Comparison of ENCODE assay signal across 19 cellular contexts in genomic region chr3:112505907-112506306, GRCh38. TPM values are rescaled to one million over a fixed set of nuclear protein-coding genes. Genes with fewer than 3 reads are reported as not detected.
DNase-seq lines count a peak whose midpoint lies in the region; ATAC-seq and TF ChIP-seq lines count a peak whose summit lies in the region.
"Had no signal": no experiment of that assay in that cellular context is flagged by ENCODE, and none has a peak within 500 bp of the region (broad histone marks: within the 10 kb centered on the region; RNA-seq: fewer than 3 reads in every experiment).

No MANE protein-coding gene starts in this region.

- no peaks in the 10 kb centered on the region for H3K36me3 ChIP-seq in neural progenitor cell
- H3K36me3 ChIP-seq: SJSA1 had no signal

- H2AFZ ChIP-seq in neural progenitor cell (replicated peaks), result no peak overlapping the region

- no peaks in the 10 kb centered on the region for H3K27me3 Mint-ChIP-seq in activated CD4-positive, alpha-beta T cell treated with anti-CD3 and anti-CD28 coated beads, Interleukin-2, amount 10 ng/mL, durations not matched to agents 24 days and 14 days
- no peaks in the 10 kb centered on the region for H3K27me3 Mint-ChIP-seq in activated T-helper 17 cell treated with anti-CD3 and anti-CD28 coated beads, Interleukin-2, amount 50 U/mL, for 72 hours
- H3K27me3 Mint-ChIP-seq in neural progenitor cell (ENCODE audit: insufficient read depth, low read depth), result no peaks in the 10 kb centered on the region

- peak; percentile 43 for DNase-seq in activated CD4-positive, alpha-beta T cell treated with anti-CD3 and anti-CD28 coated beads, Interleukin-2, amount 10 ng/mL, durations not matched to agents 24 days and 14 days
- DNase-seq in activated CD4-positive, alpha-beta T cell treated with anti-CD3 and anti-CD28 coated beads for 4 hours, result no peak
- DNase-seq in neural progenitor cell (ENCODE audit: low spot score), result no peak
- DNase-seq: H7, KG1, NCI-H1105 treated with DMSO at 0.1 percent for 48 hours, NCI-H2029 treated with DMSO at 0.1 percent for 48 hours, NCI-H226, NCI-H510A treated with DMSO at 0.1 percent for 48 hours, NCI-H748 treated with DMSO at 0.1 percent for 48 hours, OCI-M1, T-helper 1 cell had no signal

- peaks cover 28% of the 10 kb centered on the region for H3K4me1 Mint-ChIP-seq in activated CD4-positive, alpha-beta T cell treated with anti-CD3 and anti-CD28 coated beads, Interleukin-2, amount 10 ng/mL, durations not matched to agents 24 days and 14 days
- H3K4me1 Mint-ChIP-seq in activated T-helper 17 cell treated with anti-CD3 and anti-CD28 coated beads, Interleukin-2, amount 50 U/mL, for 72 hours, result peaks cover 4% of the 10 kb centered on the region
- H3K4me1 Mint-ChIP-seq in neural progenitor cell, result no peaks in the 10 kb centered on the region

- no peaks in the 10 kb centered on the region for H3K27me3 ChIP-seq in neural progenitor cell
- H3K27me3 ChIP-seq: SJSA1 had no signal

- no peak overlapping the region for H3K4me2 ChIP-seq in neural progenitor cell

- H3K4me1 ChIP-seq in neural progenitor cell, result no peaks in the 10 kb centered on the region
- H3K4me1 ChIP-seq: SJSA1 had no signal

- peaks cover 13% of the 10 kb centered on the region for H3K9me3 Mint-ChIP-seq in activated CD4-positive, alpha-beta T cell treated with anti-CD3 and anti-CD28 coated beads, Interleukin-2, amount 10 ng/mL, durations not matched to agents 24 days and 14 days
- no peaks in the 10 kb centered on the region for H3K9me3 Mint-ChIP-seq in activated T-helper 17 cell treated with anti-CD3 and anti-CD28 coated beads, Interleukin-2, amount 50 U/mL, for 72 hours
- peaks cover 2% of the 10 kb centered on the region for H3K9me3 Mint-ChIP-seq in neural progenitor cell

- no peak overlapping the region for H3K27ac Mint-ChIP-seq in activated CD4-positive, alpha-beta T cell treated with anti-CD3 and anti-CD28 coated beads, Interleukin-2, amount 10 ng/mL, durations not matched to agents 24 days and 14 days
- no peak overlapping the region for H3K27ac Mint-ChIP-seq in activated T-helper 17 cell treated with anti-CD3 and anti-CD28 coated beads, Interleukin-2, amount 50 U/mL, for 72 hours
- H3K27ac Mint-ChIP-seq in neural progenitor cell, result no peak overlapping the region

- no peaks in the 10 kb centered on the region for H3K9me3 ChIP-seq in neural progenitor cell (ENCODE audit: low read depth)
- H3K9me3 ChIP-seq: SJSA1 had no signal

- no peak for TF ChIP-seq CTCF in neural progenitor cell (IDR thresholded peaks at IDR 0.05)

- H3K36me3 Mint-ChIP-seq in activated CD4-positive, alpha-beta T cell treated with anti-CD3 and anti-CD28 coated beads, Interleukin-2, amount 10 ng/mL, durations not matched to agents 24 days and 14 days (ENCODE audit: low read depth), result no peaks in the 10 kb centered on the region
- no peaks in the 10 kb centered on the region for H3K36me3 Mint-ChIP-seq in activated T-helper 17 cell treated with anti-CD3 and anti-CD28 coated beads, Interleukin-2, amount 50 U/mL, for 72 hours (ENCODE audit: low read depth)
- H3K36me3 Mint-ChIP-seq in neural progenitor cell, result peaks cover 2% of the 10 kb centered on the region

- H3K27ac ChIP-seq in neural progenitor cell, result no peak overlapping the region
- H3K27ac ChIP-seq: SJSA1 had no signal

- ATAC-seq in HG03432 (IDR thresholded peaks at IDR 0.05; ENCODE audit: unreplicated experiment), result peak; percentile 39
- ATAC-seq in activated T-helper 17 cell treated with anti-CD3 and anti-CD28 coated beads, Interleukin-2, amount 50 U/mL, for 72 hours (replicated peaks), result peak; percentile 28
- ATAC-seq in HG03378 (IDR thresholded peaks at IDR 0.05; ENCODE audit: unreplicated experiment), result no peak
- ATAC-seq in GM18519 (IDR thresholded peaks at IDR 0.05; ENCODE audit: low FRiP score, unreplicated experiment), result no peak

- intact Hi-C loops in activated CD4-positive, alpha-beta T cell treated with anti-CD3 and anti-CD28 coated beads, Interleukin-2, amount 10 ng/mL, durations not matched to agents 24 days and 14 days (cut with micrococcal nuclease), result no loop called here

- no peaks in the 10 kb centered on the region for H3K79me2 ChIP-seq in neural progenitor cell (ENCODE audit: low read depth)

- no peak overlapping the region for H3K4me3 ChIP-seq in neural progenitor cell
- H3K4me3 ChIP-seq: SJSA1 had no signal

- H4K20me1 ChIP-seq in neural progenitor cell (ENCODE audit: low read depth), result no peaks in the 10 kb centered on the region

- H3F3A ChIP-seq in neural progenitor cell (ENCODE audit: low read depth), result no peaks in the 10 kb centered on the region

- H3K9ac ChIP-seq in neural progenitor cell, result no peak overlapping the region

- no peak overlapping the region for H3K4me3 Mint-ChIP-seq in activated CD4-positive, alpha-beta T cell treated with anti-CD3 and anti-CD28 coated beads, Interleukin-2, amount 10 ng/mL, durations not matched to agents 24 days and 14 days
- no peak overlapping the region for H3K4me3 Mint-ChIP-seq in activated T-helper 17 cell treated with anti-CD3 and anti-CD28 coated beads, Interleukin-2, amount 50 U/mL, for 72 hours
- H3K4me3 Mint-ChIP-seq in neural progenitor cell, result no peak overlapping the region
- H3K4me3 Mint-ChIP-seq: CD14-positive monocyte had no signal

RNA-seq across cellular contexts. Expression of gene BTLA, which starts 6.6 kb away (rescaled TPM):
- 33.7 and 36.0 TPM in 2 replicates for total RNA-seq in activated CD4-positive, alpha-beta T cell treated with anti-CD3 and anti-CD28 coated beads, Interleukin-2, amount 10 ng/mL, durations not matched to agents 24 days and 14 days
- 10 to 100 TPM; 10.4 to 14.2 TPM for total RNA-seq in activated T-helper 17 cell treated with anti-CD3 and anti-CD28 coated beads, Interleukin-2, amount 50 U/mL, for 72 hours
- 3.9 TPM in 1 of 2 replicates, not detected in the other for total RNA-seq in neural progenitor cell (ENCODE audit: low replicate concordance)
- total RNA-seq: H7, HT1080, SJSA1 had no signal

RNA-seq across cellular contexts. Expression of gene ATG3, which starts 55.9 kb away (rescaled TPM):
- 66.9 and 69.1 TPM in 2 replicates for total RNA-seq in activated CD4-positive, alpha-beta T cell treated with anti-CD3 and anti-CD28 coated beads, Interleukin-2, amount 10 ng/mL, durations not matched to agents 24 days and 14 days
- 10 to 100 TPM; 34.6 to 65.3 TPM for total RNA-seq in activated T-helper 17 cell treated with anti-CD3 and anti-CD28 coated beads, Interleukin-2, amount 50 U/mL, for 72 hours
- total RNA-seq in neural progenitor cell (ENCODE audit: low replicate concordance), result 32.1 and 55.8 TPM in 2 replicates

RNA-seq across cellular contexts. Expression of gene SLC35A5, which starts 55.9 kb away (rescaled TPM):
- 15.5 and 16.3 TPM in 2 replicates for total RNA-seq in activated CD4-positive, alpha-beta T cell treated with anti-CD3 and anti-CD28 coated beads, Interleukin-2, amount 10 ng/mL, durations not matched to agents 24 days and 14 days
- 10 to 100 TPM; 18.1 to 19.8 TPM for total RNA-seq in activated T-helper 17 cell treated with anti-CD3 and anti-CD28 coated beads, Interleukin-2, amount 50 U/mL, for 72 hours
- 35.9 and 59.7 TPM in 2 replicates for total RNA-seq in neural progenitor cell (ENCODE audit: low replicate concordance)

Comparison
In these comparisons a context has a peak if more than half of its experiments do, and no peak if none do; other contexts are left out.
1. ATAC-seq: peak in HG03432 (single experiment) and activated T-helper 17 cell treated with anti-CD3 and anti-CD28 coated beads, Interleukin-2, amount 50 U/mL, for 72 hours (single experiment); none in HG03378 (single experiment) and GM18519 (single experiment).